In genomic region chr1:1599030-1599916, GRCh38 we compare ENCODE assay signal across 1 cellular context.
A peak's percentile ranks its signal among the peaks of the same experiment; 100 is the strongest.
TF ChIP-seq lines count a peak whose summit lies in the region.

No MANE protein-coding gene starts in this region.

TF ChIP-seq in K562, 482 proteins besides CTCF, POLR2A, EP300 and RAD21 (continued from another document and continues in another):
- TF ChIP-seq, protein P1, sequence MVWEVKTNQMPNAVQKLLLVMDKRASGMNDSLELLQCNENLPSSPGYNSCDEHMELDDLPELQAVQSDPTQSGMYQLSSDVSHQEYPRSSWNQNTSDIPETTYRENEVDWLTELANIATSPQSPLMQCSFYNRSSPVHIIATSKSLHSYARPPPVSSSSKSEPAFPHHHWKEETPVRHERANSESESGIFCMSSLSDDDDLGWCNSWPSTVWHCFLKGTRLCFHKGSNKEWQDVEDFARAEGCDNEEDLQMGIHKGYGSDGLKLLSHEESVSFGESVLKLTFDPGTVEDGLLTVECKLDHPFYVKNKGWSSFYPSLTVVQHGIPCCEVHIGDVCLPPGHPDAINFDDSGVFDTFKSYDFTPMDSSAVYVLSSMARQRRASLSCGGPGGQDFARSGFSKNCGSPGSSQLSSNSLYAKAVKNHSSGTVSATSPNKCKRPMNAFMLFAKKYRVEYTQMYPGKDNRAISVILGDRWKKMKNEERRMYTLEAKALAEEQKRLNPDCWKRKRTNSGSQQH (CRISPR knock-in tag; IDR thresholded peaks at IDR 0.05): no peak
- TF ChIP-seq FUS (optimal IDR thresholded peaks at IDR 0.05; ENCODE audit: low read depth, low read length) (peak; percentile 50), ZNF274 (IDR thresholded peaks at IDR 0.05; ENCODE audit: borderline replicate concordance, low read depth, low read length) (no peak), PPARD (CRISPR knock-in tag; IDR thresholded peaks at IDR 0.05) (no peak), ZSCAN29 (IDR thresholded peaks at IDR 0.05) (no peak), KLF6 (CRISPR knock-in tag; IDR thresholded peaks at IDR 0.05; ENCODE audit: borderline replicate concordance) (no peak), GABPA (tag; conservative IDR thresholded peaks at IDR 0.05; ENCODE audit: low read depth) (no peak), POLR2H (tag; IDR thresholded peaks at IDR 0.05; ENCODE audit: low read depth) (no peak), ELF2 (CRISPR knock-in tag; IDR thresholded peaks at IDR 0.05) (no peak), ARID3A (IDR thresholded peaks at IDR 0.05; ENCODE audit: borderline replicate concordance, low read depth, low read length) (no peak), CBX8 (IDR thresholded peaks at IDR 0.05; ENCODE audit: borderline replicate concordance, extremely low read depth, low read depth, low read length, poor library complexity, severe bottlenecking) (no peak), CCAR2 (IDR thresholded peaks at IDR 0.05; ENCODE audit: low read depth, low read length) (no peak), EHMT2 (IDR thresholded peaks at IDR 0.05) (no peak), WHSC1 (IDR thresholded peaks at IDR 0.05; ENCODE audit: low read length) (no peak), MBD1 (CRISPR knock-in tag; IDR thresholded peaks at IDR 0.05) (peak; percentile 94), SMAD1 (IDR thresholded peaks at IDR 0.05; ENCODE audit: low read depth, low read length, partially characterized antibody) (no peak), DPF2 (IDR thresholded peaks at IDR 0.05) (no peak), ZNF24 (IDR thresholded peaks at IDR 0.05) (no peak), KHSRP (IDR thresholded peaks at IDR 0.05) (no peak), SETDB1 (IDR thresholded peaks at IDR 0.05; ENCODE audit: low read length) (no peak), PHTF2 (CRISPR knock-in tag; IDR thresholded peaks at IDR 0.05) (no peak), TFAM (CRISPR knock-in tag; conservative IDR thresholded peaks at IDR 0.05) (no peak), CBFB (CRISPR knock-in tag; IDR thresholded peaks at IDR 0.05) (no peak), GTF2F1 (IDR thresholded peaks at IDR 0.05; ENCODE audit: low read depth, low read length) (no peak), CAMTA2 (CRISPR knock-in tag; conservative IDR thresholded peaks at IDR 0.05) (no peak), CCNT2 (IDR thresholded peaks at IDR 0.05; ENCODE audit: borderline replicate concordance, extremely low read depth, insufficient read length, low read depth, low read length) (peak; percentile 45), ZNF668 (CRISPR knock-in tag; IDR thresholded peaks at IDR 0.05) (no peak), U2AF1 (optimal IDR thresholded peaks at IDR 0.05; ENCODE audit: low read depth, low read length) (peak; percentile 40), RNF219 (CRISPR knock-in tag; IDR thresholded peaks at IDR 0.05) (no peak), NFATC3 (IDR thresholded peaks at IDR 0.05) (no peak), CREM (IDR thresholded peaks at IDR 0.05; ENCODE audit: low read depth) (no peak), TEAD2 (tag; IDR thresholded peaks at IDR 0.05) (no peak), ZSCAN32 (CRISPR knock-in tag; IDR thresholded peaks at IDR 0.05) (no peak), SAFB (IDR thresholded peaks at IDR 0.05; ENCODE audit: borderline replicate concordance, low read depth, low read length) (0 out of 2 replicates have a peak, but pooled peaks have one; percentile 48), KLF10 (CRISPR knock-in tag; IDR thresholded peaks at IDR 0.05) (no peak), ERF (CRISPR knock-in tag; IDR thresholded peaks at IDR 0.05) (peak; percentile 83; the same call in 1 of the 2 replicates), GTF2E2 (tag; IDR thresholded peaks at IDR 0.05) (no peak), CREB1 (IDR thresholded peaks at IDR 0.05) (no peak), CREB1 (CRISPR knock-in tag; IDR thresholded peaks at IDR 0.05) (no peak), PRMT5 (CRISPR knock-in tag; IDR thresholded peaks at IDR 0.05) (no peak), ZNF232 (CRISPR knock-in tag; IDR thresholded peaks at IDR 0.05) (no peak), IFI16 (CRISPR knock-in tag; IDR thresholded peaks at IDR 0.05) (no peak), MAFK (IDR thresholded peaks at IDR 0.05; ENCODE audit: low read length) (no peak), NELFE (IDR thresholded peaks at IDR 0.05; ENCODE audit: insufficient read depth, insufficient read length) (no peak)
- TF ChIP-seq, protein P2, sequence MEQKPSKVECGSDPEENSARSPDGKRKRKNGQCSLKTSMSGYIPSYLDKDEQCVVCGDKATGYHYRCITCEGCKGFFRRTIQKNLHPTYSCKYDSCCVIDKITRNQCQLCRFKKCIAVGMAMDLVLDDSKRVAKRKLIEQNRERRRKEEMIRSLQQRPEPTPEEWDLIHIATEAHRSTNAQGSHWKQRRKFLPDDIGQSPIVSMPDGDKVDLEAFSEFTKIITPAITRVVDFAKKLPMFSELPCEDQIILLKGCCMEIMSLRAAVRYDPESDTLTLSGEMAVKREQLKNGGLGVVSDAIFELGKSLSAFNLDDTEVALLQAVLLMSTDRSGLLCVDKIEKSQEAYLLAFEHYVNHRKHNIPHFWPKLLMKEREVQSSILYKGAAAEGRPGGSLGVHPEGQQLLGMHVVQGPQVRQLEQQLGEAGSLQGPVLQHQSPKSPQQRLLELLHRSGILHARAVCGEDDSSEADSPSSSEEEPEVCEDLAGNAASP (IDR thresholded peaks at IDR 0.05): no peak
- TF ChIP-seq, protein P3, sequence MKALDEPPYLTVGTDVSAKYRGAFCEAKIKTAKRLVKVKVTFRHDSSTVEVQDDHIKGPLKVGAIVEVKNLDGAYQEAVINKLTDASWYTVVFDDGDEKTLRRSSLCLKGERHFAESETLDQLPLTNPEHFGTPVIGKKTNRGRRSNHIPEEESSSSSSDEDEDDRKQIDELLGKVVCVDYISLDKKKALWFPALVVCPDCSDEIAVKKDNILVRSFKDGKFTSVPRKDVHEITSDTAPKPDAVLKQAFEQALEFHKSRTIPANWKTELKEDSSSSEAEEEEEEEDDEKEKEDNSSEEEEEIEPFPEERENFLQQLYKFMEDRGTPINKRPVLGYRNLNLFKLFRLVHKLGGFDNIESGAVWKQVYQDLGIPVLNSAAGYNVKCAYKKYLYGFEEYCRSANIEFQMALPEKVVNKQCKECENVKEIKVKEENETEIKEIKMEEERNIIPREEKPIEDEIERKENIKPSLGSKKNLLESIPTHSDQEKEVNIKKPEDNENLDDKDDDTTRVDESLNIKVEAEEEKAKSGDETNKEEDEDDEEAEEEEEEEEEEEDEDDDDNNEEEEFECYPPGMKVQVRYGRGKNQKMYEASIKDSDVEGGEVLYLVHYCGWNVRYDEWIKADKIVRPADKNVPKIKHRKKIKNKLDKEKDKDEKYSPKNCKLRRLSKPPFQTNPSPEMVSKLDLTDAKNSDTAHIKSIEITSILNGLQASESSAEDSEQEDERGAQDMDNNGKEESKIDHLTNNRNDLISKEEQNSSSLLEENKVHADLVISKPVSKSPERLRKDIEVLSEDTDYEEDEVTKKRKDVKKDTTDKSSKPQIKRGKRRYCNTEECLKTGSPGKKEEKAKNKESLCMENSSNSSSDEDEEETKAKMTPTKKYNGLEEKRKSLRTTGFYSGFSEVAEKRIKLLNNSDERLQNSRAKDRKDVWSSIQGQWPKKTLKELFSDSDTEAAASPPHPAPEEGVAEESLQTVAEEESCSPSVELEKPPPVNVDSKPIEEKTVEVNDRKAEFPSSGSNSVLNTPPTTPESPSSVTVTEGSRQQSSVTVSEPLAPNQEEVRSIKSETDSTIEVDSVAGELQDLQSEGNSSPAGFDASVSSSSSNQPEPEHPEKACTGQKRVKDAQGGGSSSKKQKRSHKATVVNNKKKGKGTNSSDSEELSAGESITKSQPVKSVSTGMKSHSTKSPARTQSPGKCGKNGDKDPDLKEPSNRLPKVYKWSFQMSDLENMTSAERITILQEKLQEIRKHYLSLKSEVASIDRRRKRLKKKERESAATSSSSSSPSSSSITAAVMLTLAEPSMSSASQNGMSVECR (CRISPR knock-in tag; IDR thresholded peaks at IDR 0.05): 0 out of 2 replicates have a peak, but pooled peaks have one; percentile 61
- TF ChIP-seq, protein P4, sequence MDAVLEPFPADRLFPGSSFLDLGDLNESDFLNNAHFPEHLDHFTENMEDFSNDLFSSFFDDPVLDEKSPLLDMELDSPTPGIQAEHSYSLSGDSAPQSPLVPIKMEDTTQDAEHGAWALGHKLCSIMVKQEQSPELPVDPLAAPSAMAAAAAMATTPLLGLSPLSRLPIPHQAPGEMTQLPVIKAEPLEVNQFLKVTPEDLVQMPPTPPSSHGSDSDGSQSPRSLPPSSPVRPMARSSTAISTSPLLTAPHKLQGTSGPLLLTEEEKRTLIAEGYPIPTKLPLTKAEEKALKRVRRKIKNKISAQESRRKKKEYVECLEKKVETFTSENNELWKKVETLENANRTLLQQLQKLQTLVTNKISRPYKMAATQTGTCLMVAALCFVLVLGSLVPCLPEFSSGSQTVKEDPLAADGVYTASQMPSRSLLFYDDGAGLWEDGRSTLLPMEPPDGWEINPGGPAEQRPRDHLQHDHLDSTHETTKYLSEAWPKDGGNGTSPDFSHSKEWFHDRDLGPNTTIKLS (IDR thresholded peaks at IDR 0.05; ENCODE audit: borderline replicate concordance, low read depth): peak; percentile 57; the same call in 1 of the 2 replicates
- TF ChIP-seq, protein P5, sequence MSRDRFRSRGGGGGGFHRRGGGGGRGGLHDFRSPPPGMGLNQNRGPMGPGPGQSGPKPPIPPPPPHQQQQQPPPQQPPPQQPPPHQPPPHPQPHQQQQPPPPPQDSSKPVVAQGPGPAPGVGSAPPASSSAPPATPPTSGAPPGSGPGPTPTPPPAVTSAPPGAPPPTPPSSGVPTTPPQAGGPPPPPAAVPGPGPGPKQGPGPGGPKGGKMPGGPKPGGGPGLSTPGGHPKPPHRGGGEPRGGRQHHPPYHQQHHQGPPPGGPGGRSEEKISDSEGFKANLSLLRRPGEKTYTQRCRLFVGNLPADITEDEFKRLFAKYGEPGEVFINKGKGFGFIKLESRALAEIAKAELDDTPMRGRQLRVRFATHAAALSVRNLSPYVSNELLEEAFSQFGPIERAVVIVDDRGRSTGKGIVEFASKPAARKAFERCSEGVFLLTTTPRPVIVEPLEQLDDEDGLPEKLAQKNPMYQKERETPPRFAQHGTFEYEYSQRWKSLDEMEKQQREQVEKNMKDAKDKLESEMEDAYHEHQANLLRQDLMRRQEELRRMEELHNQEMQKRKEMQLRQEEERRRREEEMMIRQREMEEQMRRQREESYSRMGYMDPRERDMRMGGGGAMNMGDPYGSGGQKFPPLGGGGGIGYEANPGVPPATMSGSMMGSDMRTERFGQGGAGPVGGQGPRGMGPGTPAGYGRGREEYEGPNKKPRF (IDR thresholded peaks at IDR 0.05; ENCODE audit: low read depth, low read length): no peak
- TF ChIP-seq, protein P6, sequence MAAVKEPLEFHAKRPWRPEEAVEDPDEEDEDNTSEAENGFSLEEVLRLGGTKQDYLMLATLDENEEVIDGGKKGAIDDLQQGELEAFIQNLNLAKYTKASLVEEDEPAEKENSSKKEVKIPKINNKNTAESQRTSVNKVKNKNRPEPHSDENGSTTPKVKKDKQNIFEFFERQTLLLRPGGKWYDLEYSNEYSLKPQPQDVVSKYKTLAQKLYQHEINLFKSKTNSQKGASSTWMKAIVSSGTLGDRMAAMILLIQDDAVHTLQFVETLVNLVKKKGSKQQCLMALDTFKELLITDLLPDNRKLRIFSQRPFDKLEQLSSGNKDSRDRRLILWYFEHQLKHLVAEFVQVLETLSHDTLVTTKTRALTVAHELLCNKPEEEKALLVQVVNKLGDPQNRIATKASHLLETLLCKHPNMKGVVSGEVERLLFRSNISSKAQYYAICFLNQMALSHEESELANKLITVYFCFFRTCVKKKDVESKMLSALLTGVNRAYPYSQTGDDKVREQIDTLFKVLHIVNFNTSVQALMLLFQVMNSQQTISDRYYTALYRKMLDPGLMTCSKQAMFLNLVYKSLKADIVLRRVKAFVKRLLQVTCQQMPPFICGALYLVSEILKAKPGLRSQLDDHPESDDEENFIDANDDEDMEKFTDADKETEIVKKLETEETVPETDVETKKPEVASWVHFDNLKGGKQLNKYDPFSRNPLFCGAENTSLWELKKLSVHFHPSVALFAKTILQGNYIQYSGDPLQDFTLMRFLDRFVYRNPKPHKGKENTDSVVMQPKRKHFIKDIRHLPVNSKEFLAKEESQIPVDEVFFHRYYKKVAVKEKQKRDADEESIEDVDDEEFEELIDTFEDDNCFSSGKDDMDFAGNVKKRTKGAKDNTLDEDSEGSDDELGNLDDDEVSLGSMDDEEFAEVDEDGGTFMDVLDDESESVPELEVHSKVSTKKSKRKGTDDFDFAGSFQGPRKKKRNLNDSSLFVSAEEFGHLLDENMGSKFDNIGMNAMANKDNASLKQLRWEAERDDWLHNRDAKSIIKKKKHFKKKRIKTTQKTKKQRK (IDR thresholded peaks at IDR 0.05; ENCODE audit: borderline replicate concordance, low read depth, low read length): no peak
